ENCODE assay signal across 1 cellular context in genomic region chr5:10601246-10602030, GRCh38.
TF ChIP-seq lines count a peak whose summit lies in the region.

No MANE protein-coding gene starts in this region.

TF ChIP-seq in HepG2, 621 proteins besides CTCF, POLR2A, EP300 and RAD21:
- no peak for TF ChIP-seq ZNF318 (CRISPR knock-in tag; IDR thresholded peaks at IDR 0.05)
- TF ChIP-seq ZNF768 (CRISPR knock-in tag; IDR thresholded peaks at IDR 0.05): no peak
- TF ChIP-seq MAX (IDR thresholded peaks at IDR 0.05): peak; percentile 60; the same call in 1 of the 2 replicates
- TF ChIP-seq CREB1 (IDR thresholded peaks at IDR 0.05): peak; percentile 64
- TF ChIP-seq CREB1 (CRISPR knock-in tag; IDR thresholded peaks at IDR 0.05): no peak
- TF ChIP-seq ZNF143 (CRISPR knock-in tag; IDR thresholded peaks at IDR 0.05): peak; percentile 73
- no peak for TF ChIP-seq HDAC2 (CRISPR knock-in tag; IDR thresholded peaks at IDR 0.05)
- TF ChIP-seq ZNF224 (CRISPR knock-in tag; IDR thresholded peaks at IDR 0.05): no peak
- TF ChIP-seq ARID5B (CRISPR knock-in tag; IDR thresholded peaks at IDR 0.05): peak; percentile 30; the same call in 1 of the 2 replicates
- peak; percentile 13 for TF ChIP-seq TEAD3 (CRISPR knock-in tag; optimal IDR thresholded peaks at IDR 0.05; ENCODE audit: borderline replicate concordance)
- peak; percentile 17; the same call in 1 of the 2 replicates for TF ChIP-seq FOSL2 (CRISPR knock-in tag; IDR thresholded peaks at IDR 0.05)
- TF ChIP-seq KDM5B (CRISPR knock-in tag; IDR thresholded peaks at IDR 0.05; ENCODE audit: borderline replicate concordance): no peak
- 0 out of 2 replicates have a peak, but pooled peaks have one; percentile 57 for TF ChIP-seq EED (CRISPR knock-in tag; IDR thresholded peaks at IDR 0.05)
- no peak for TF ChIP-seq BHLHE40 (IDR thresholded peaks at IDR 0.05; ENCODE audit: low read length)
- TF ChIP-seq TFAP4 (IDR thresholded peaks at IDR 0.05; ENCODE audit: borderline replicate concordance, low read depth): peak; percentile 52; the same call in 1 of the 2 replicates
- peak; percentile 21; the same call in 1 of the 2 replicates for TF ChIP-seq ZNF687 (CRISPR knock-in tag; IDR thresholded peaks at IDR 0.05)
- no peak for TF ChIP-seq SNRNP70 (IDR thresholded peaks at IDR 0.05; ENCODE audit: low read depth, low read length)
- peak; percentile 38; the same call in 1 of the 2 replicates for TF ChIP-seq SALL1 (CRISPR knock-in tag; IDR thresholded peaks at IDR 0.05)
- 0 out of 2 replicates have a peak, but pooled peaks have one; percentile 77 for TF ChIP-seq NFIB (CRISPR knock-in tag; IDR thresholded peaks at IDR 0.05; ENCODE audit: borderline replicate concordance)
- TF ChIP-seq LCORL (IDR thresholded peaks at IDR 0.05): peak; percentile 89; the same call in 1 of the 2 replicates
- no peak for TF ChIP-seq LCORL (CRISPR knock-in tag; IDR thresholded peaks at IDR 0.05)
- no peak for TF ChIP-seq AKAP8 (CRISPR knock-in tag; IDR thresholded peaks at IDR 0.05)
- no peak for TF ChIP-seq ZNF569 (CRISPR knock-in tag; IDR thresholded peaks at IDR 0.05; ENCODE audit: borderline replicate concordance)
- 0 out of 2 replicates have a peak, but pooled peaks have one; percentile 26 for TF ChIP-seq ZMYM4 (CRISPR knock-in tag; IDR thresholded peaks at IDR 0.05)
- TF ChIP-seq ZNF263 (CRISPR knock-in tag; IDR thresholded peaks at IDR 0.05): peak; percentile 62; the same call in 1 of the 2 replicates
- TF ChIP-seq FOXA3 (CRISPR knock-in tag; IDR thresholded peaks at IDR 0.05): 0 out of 2 replicates have a peak, but pooled peaks have one; percentile 32
- no peak for TF ChIP-seq SOX6 (IDR thresholded peaks at IDR 0.05)
- peak; percentile 32; the same call in 1 of the 2 replicates for TF ChIP-seq SOX6 (CRISPR knock-in tag; IDR thresholded peaks at IDR 0.05)
- 0 out of 2 replicates have a peak, but pooled peaks have one; percentile 28 for TF ChIP-seq MXD1 (CRISPR knock-in tag; IDR thresholded peaks at IDR 0.05)
- no peak for TF ChIP-seq KLF11 (CRISPR knock-in tag; IDR thresholded peaks at IDR 0.05)
